Comparison of ENCODE assay signal across 2 cellular contexts in genomic region chr15:68223171-68223570, GRCh38.
TF ChIP-seq lines count a peak whose summit lies in the region.

No MANE protein-coding gene starts in this region.

TF ChIP-seq in HepG2, 621 proteins besides CTCF, POLR2A, EP300 and RAD21:
- TF ChIP-seq SMC3 (IDR thresholded peaks at IDR 0.05; ENCODE audit: low read length) (no peak), ZNF501 (CRISPR knock-in tag; IDR thresholded peaks at IDR 0.05) (no peak), TRIM22 (IDR thresholded peaks at IDR 0.05) (no peak), XBP1 (CRISPR knock-in tag; IDR thresholded peaks at IDR 0.05) (no peak), ZNF746 (CRISPR knock-in tag; IDR thresholded peaks at IDR 0.05) (no peak), CHCHD3 (CRISPR knock-in tag; IDR thresholded peaks at IDR 0.05) (no peak), NCOA1 (CRISPR knock-in tag; IDR thresholded peaks at IDR 0.05) (no peak)

TF ChIP-seq in K562, 482 proteins besides CTCF, POLR2A, EP300 and RAD21:
- TF ChIP-seq TRIM24 (IDR thresholded peaks at IDR 0.05) (no peak), ASH1L (IDR thresholded peaks at IDR 0.05; ENCODE audit: borderline replicate concordance, low read depth, partially characterized antibody) (no peak), ZNF280B (CRISPR knock-in tag; IDR thresholded peaks at IDR 0.05) (no peak), NCOR1 (IDR thresholded peaks at IDR 0.05) (no peak), ZBTB33 (CRISPR knock-in tag; IDR thresholded peaks at IDR 0.05) (no peak), HDAC8 (tag; IDR thresholded peaks at IDR 0.05) (no peak), KLF16 (IDR thresholded peaks at IDR 0.05) (no peak), REST (CRISPR knock-in tag; IDR thresholded peaks at IDR 0.05; ENCODE audit: low read depth) (no peak), ZNF239 (CRISPR knock-in tag; IDR thresholded peaks at IDR 0.05) (no peak), ZBED1 (IDR thresholded peaks at IDR 0.05) (no peak), ZNF134 (CRISPR knock-in tag; conservative IDR thresholded peaks at IDR 0.05) (no peak), JUNB (CRISPR knock-in tag; conservative IDR thresholded peaks at IDR 0.05) (no peak)
- TF ChIP-seq, protein P1, sequence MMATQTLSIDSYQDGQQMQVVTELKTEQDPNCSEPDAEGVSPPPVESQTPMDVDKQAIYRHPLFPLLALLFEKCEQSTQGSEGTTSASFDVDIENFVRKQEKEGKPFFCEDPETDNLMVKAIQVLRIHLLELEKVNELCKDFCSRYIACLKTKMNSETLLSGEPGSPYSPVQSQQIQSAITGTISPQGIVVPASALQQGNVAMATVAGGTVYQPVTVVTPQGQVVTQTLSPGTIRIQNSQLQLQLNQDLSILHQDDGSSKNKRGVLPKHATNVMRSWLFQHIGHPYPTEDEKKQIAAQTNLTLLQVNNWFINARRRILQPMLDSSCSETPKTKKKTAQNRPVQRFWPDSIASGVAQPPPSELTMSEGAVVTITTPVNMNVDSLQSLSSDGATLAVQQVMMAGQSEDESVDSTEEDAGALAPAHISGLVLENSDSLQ (IDR thresholded peaks at IDR 0.05) = no peak
